In genomic region chr3:26750263-26750662, GRCh38 we compare ENCODE assay signal across 7 cellular contexts.
"Had no signal": no experiment of that assay in that cellular context is flagged by ENCODE, and none has a peak within 500 bp of the region (broad histone marks: within the 10 kb centered on the region; RNA-seq: fewer than 3 reads in every experiment).

No MANE protein-coding gene starts in this region.

- DNase-seq: IMR-90, KBM-7 had no signal

- H3K4me3 ChIP-seq: K562 had no signal

- ATAC-seq: HepG2, K562 had no signal

- H3K4me1 Mint-ChIP-seq: IgD-negative memory B cell had no signal

- H3K27ac ChIP-seq: HL-60 had no signal

- FAIRE-seq: HepG2, HTR-8/SVneo, K562 had no signal

- H3K4me3 Mint-ChIP-seq: IgD-negative memory B cell had no signal

- H3K36me3 Mint-ChIP-seq: IgD-negative memory B cell had no signal

- H3K27ac Mint-ChIP-seq: IgD-negative memory B cell had no signal

- H3K27me3 Mint-ChIP-seq: IgD-negative memory B cell had no signal
